ENCODE assay signal across 8 cellular contexts in genomic region chr17:58352018-58352842, GRCh38. TPM values are rescaled to one million over a fixed set of nuclear protein-coding genes. Genes with fewer than 3 reads are reported as not detected.
DNase-seq lines count a peak whose midpoint lies in the region; ATAC-seq, FAIRE-seq and TF ChIP-seq lines count a peak whose summit lies in the region.

TSS of gene SUPT4H1 (minus strand) at chr17:58352201. CDS start at chr17:58352135, 66 bp downstream.

- peak within 1 kb of the TSS; percentile 70 for H3K27ac ChIP-seq in RWPE2 (ENCODE audit: poor library complexity, severe bottlenecking)

- no peaks in the 10 kb centered on the region for H3K4me1 ChIP-seq in RWPE2 (ENCODE audit: insufficient read depth, poor library complexity, severe bottlenecking)

- H3K9me3 ChIP-seq in RWPE2 (ENCODE audit: severe bottlenecking): no peaks in the 10 kb centered on the region

- TF ChIP-seq POLR2A in H54 (IDR thresholded peaks at IDR 0.05; ENCODE audit: low read depth, low read length): peak; percentile 92

- peak within 1 kb of the TSS; percentile 100 for H3K4me3 ChIP-seq in LNCaP clone FGC (ENCODE audit: low read depth, low read length)
- H3K4me3 ChIP-seq in RWPE2 (ENCODE audit: severe bottlenecking): peak within 1 kb of the TSS; percentile 73

- no peaks in the 10 kb centered on the region for H3K9me3 Mint-ChIP-seq in natural killer cell treated with Interleukin-12 subunit alpha and Interleukin-12 subunit beta and Interleukin-15 and Interleukin-18, amount 100 ng/mL, for 72 hours

- H3K27me3 Mint-ChIP-seq in natural killer cell treated with Interleukin-12 subunit alpha and Interleukin-12 subunit beta and Interleukin-15 and Interleukin-18, amount 100 ng/mL, for 72 hours: no peaks in the 10 kb centered on the region

- peaks cover 37% of the 10 kb centered on the region for H3K36me3 ChIP-seq in RWPE2 (ENCODE audit: low read depth)

- FAIRE-seq in H54 (lab: Jason Lieb, UNC): peak; percentile 33

- peak within 1 kb of the TSS; percentile 98 to 100 for H3K27ac Mint-ChIP-seq in natural killer cell treated with Interleukin-12 subunit alpha and Interleukin-12 subunit beta and Interleukin-15 and Interleukin-18, amount 100 ng/mL, for 72 hours

- DNase-seq in ELR (ENCODE audit: low read depth) (peak; percentile 96), H54 (ENCODE audit: insufficient read length, low spot score) (peak; percentile 94), LNCaP clone FGC (ENCODE audit: low read depth) (peak; percentile 80), RWPE2 (ENCODE audit: low spot score) (peak; percentile 86), fibroblast of peridontal ligament (ENCODE audit: extremely low read depth) (peak; percentile 88)
- peak; percentile 93 for DNase-seq in activated effector memory CD4-positive, alpha-beta T cell treated with Interleukin-2 at 50 U/mL for 16 hours
- peak; percentile 93 for DNase-seq in natural killer cell treated with Interleukin-12 subunit alpha and Interleukin-12 subunit beta and Interleukin-15 and Interleukin-18, amount 100 ng/mL, for 72 hours (ENCODE audit: low spot score)
- DNase-seq in stimulated activated naive CD8-positive, alpha-beta T cell treated with anti-CD3 and anti-CD28 coated beads, Interleukin-15, Interleukin-2, amounts not matched to agents 100 U/mL and 50 U/mL, for 24 hours: peak; percentile 91

- TF ChIP-seq CTCF in LNCaP clone FGC (IDR thresholded peaks at IDR 0.05; ENCODE audit: control insufficient read depth, extremely low read depth, insufficient read depth) (no peak), RWPE2 (IDR thresholded peaks at IDR 0.05; ENCODE audit: poor library complexity, severe bottlenecking) (peak; percentile 11)

- peak; percentile 94 for ATAC-seq in RWPE2 (ENCODE audit: low read depth)
- ATAC-seq in natural killer cell treated with Interleukin-12 subunit alpha and Interleukin-12 subunit beta and Interleukin-15 and Interleukin-18, amount 100 ng/mL, for 72 hours: peak; percentile 95 to 97
- ATAC-seq in stimulated activated naive CD8-positive, alpha-beta T cell treated with anti-CD3 and anti-CD28 coated beads, Interleukin-15, Interleukin-2, amounts not matched to agents 100 U/mL and 50 U/mL, for 24 hours: peak; percentile 95

- peaks cover 45% of the 10 kb centered on the region for H3K36me3 Mint-ChIP-seq in natural killer cell treated with Interleukin-12 subunit alpha and Interleukin-12 subunit beta and Interleukin-15 and Interleukin-18, amount 100 ng/mL, for 72 hours

- peak within 1 kb of the TSS; percentile 100 for H3K4me3 Mint-ChIP-seq in natural killer cell treated with Interleukin-12 subunit alpha and Interleukin-12 subunit beta and Interleukin-15 and Interleukin-18, amount 100 ng/mL, for 72 hours

- no peaks in the 10 kb centered on the region for H3K27me3 ChIP-seq in RWPE2 (ENCODE audit: insufficient read depth, poor library complexity, severe bottlenecking)

- peaks cover 54 to 66% of the 10 kb centered on the region in 2 donors for H3K4me1 Mint-ChIP-seq in natural killer cell treated with Interleukin-12 subunit alpha and Interleukin-12 subunit beta and Interleukin-15 and Interleukin-18, amount 100 ng/mL, for 72 hours (ENCODE audit: low read depth in 2 of 2)

RNA-seq across cellular contexts. Expression of gene SUPT4H1, which starts in this region (rescaled TPM):
- 100 to 1,000 TPM in 1 of 2 donors, 10 to 100 TPM in 1; 84.0 to 143 TPM for total RNA-seq in natural killer cell treated with Interleukin-12 subunit alpha and Interleukin-12 subunit beta and Interleukin-15 and Interleukin-18, amount 100 ng/mL, for 72 hours

Comparison
In these comparisons a context has a peak if more than half of its experiments do, and no peak if none do; other contexts are left out.
1. Peak in every context shown above with its lines: DNase-seq, ATAC-seq, H3K4me3 ChIP-seq and H3K27ac ChIP-seq.